Comparison of ENCODE assay signal across 1 cellular context in genomic region chr13:99227331-99227900, GRCh38.
TF ChIP-seq lines count a peak whose summit lies in the region.

No MANE protein-coding gene starts in this region.

TF ChIP-seq in GM12878, 131 proteins besides CTCF, POLR2A, EP300 and RAD21:
- TF ChIP-seq CHD1 (IDR thresholded peaks at IDR 0.05; ENCODE audit: low read depth, low read length) (no peak), CREB1 (IDR thresholded peaks at IDR 0.05; ENCODE audit: low read depth) (no peak), RAD51 (IDR thresholded peaks at IDR 0.05) (no peak), EGR1 (IDR thresholded peaks at IDR 0.05; ENCODE audit: borderline replicate concordance in 1 of 2, low read depth in 2 of 2, low read length in 2 of 2) (no peak), RELA (IDR thresholded peaks at IDR 0.05; ENCODE audit: borderline replicate concordance, partially characterized antibody) (no peak), SREBF1 (IDR thresholded peaks at IDR 0.05; ENCODE audit: low read length) (no peak), TCF3 (IDR thresholded peaks at IDR 0.05; ENCODE audit: borderline replicate concordance, insufficient read depth, low read depth, low read length) (no peak), SMAD1 (IDR thresholded peaks at IDR 0.05; ENCODE audit: low read depth, partially characterized antibody) (no peak), ZNF687 (IDR thresholded peaks at IDR 0.05) (no peak), ZBTB40 (IDR thresholded peaks at IDR 0.05; ENCODE audit: borderline replicate concordance) (no peak), E2F4 (IDR thresholded peaks at IDR 0.05; ENCODE audit: low read depth, low read length) (no peak), BCL11A (IDR thresholded peaks at IDR 0.05; ENCODE audit: low read depth, low read length) (no peak), JUND (IDR thresholded peaks at IDR 0.05; ENCODE audit: low read depth, low read length) (no peak), YY1 (IDR thresholded peaks at IDR 0.05; ENCODE audit: low read depth, low read length) (no peak), CHD4 (IDR thresholded peaks at IDR 0.05) (no peak), IRF5 (IDR thresholded peaks at IDR 0.05; ENCODE audit: borderline replicate concordance) (no peak), NFIC (IDR thresholded peaks at IDR 0.05; ENCODE audit: low read depth, low read length) (no peak)
TF ChIP-seq in GM12878: peak in this region for 0.
